1 cellular context compared by ENCODE assay signal in the genomic region with DNA sequence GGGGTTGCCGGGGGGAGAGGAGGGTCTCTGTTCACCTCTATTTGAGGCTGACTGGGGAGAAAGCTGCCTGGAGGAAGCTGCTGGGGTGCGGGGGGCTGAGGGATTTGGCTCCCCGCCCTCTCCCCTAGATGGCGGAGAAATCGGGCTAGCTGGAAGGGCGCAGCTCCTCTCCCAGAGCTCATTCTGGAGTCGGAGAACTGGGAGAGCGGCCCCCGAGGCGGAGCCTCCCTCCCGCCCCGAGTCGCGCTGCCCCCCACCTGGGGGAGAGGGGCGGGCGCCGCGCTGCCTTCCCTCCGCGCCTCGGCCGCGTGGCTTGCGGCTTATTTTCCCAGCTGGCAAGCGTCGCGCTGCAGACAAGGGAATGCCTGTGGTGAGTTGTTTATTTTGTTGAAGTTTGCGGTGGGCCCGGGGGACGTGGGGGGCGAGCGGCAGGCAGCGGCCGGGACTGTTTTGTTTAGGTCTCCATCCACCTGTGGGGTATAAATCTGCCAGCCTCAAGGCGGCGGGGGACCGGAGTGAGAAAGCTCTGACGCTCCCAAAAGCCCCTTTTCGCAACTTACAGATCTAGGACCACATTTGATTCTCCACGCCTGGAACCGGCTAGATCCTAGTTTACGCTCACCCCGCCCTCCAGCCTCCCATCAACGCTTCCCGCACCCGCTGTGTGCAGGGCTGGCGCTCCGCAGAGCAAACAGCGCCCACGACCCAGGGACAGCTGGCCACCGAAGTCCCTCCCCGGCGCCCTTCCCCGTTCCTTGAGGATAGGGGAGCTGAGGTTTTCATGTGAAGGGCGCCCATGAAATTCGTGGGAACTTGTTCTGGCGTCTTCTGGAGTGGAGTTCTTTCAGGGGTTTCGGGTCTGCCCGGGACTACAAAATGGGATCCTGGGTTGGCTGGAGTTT.
TF ChIP-seq lines count a peak whose summit lies in the region.

No MANE protein-coding gene starts in this region.

TF ChIP-seq in SK-N-SH, 30 proteins besides CTCF, POLR2A, EP300 and RAD21 (continued from another document):
- TF ChIP-seq, protein P1, sequence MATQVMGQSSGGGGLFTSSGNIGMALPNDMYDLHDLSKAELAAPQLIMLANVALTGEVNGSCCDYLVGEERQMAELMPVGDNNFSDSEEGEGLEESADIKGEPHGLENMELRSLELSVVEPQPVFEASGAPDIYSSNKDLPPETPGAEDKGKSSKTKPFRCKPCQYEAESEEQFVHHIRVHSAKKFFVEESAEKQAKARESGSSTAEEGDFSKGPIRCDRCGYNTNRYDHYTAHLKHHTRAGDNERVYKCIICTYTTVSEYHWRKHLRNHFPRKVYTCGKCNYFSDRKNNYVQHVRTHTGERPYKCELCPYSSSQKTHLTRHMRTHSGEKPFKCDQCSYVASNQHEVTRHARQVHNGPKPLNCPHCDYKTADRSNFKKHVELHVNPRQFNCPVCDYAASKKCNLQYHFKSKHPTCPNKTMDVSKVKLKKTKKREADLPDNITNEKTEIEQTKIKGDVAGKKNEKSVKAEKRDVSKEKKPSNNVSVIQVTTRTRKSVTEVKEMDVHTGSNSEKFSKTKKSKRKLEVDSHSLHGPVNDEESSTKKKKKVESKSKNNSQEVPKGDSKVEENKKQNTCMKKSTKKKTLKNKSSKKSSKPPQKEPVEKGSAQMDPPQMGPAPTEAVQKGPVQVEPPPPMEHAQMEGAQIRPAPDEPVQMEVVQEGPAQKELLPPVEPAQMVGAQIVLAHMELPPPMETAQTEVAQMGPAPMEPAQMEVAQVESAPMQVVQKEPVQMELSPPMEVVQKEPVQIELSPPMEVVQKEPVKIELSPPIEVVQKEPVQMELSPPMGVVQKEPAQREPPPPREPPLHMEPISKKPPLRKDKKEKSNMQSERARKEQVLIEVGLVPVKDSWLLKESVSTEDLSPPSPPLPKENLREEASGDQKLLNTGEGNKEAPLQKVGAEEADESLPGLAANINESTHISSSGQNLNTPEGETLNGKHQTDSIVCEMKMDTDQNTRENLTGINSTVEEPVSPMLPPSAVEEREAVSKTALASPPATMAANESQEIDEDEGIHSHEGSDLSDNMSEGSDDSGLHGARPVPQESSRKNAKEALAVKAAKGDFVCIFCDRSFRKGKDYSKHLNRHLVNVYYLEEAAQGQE (IDR thresholded peaks at IDR 0.05; ENCODE audit: low read depth, low read length): no peak
- TF ChIP-seq FOSL2 (IDR thresholded peaks at IDR 0.05; ENCODE audit: borderline replicate concordance, low read depth): no peak
- peak; percentile 44; the same call in 1 of the 2 replicates for TF ChIP-seq POLR2AphosphoS5 (IDR thresholded peaks at IDR 0.05; ENCODE audit: low read depth, low read length)
- TF ChIP-seq MXI1 (IDR thresholded peaks at IDR 0.05; ENCODE audit: low read depth, low read length): no peak
- TF ChIP-seq RFX5 (IDR thresholded peaks at IDR 0.05; ENCODE audit: low read length): no peak
- no peak for TF ChIP-seq JUND (IDR thresholded peaks at IDR 0.05)
- TF ChIP-seq YY1 (IDR thresholded peaks at IDR 0.05; ENCODE audit: low read depth): 0 out of 2 replicates have a peak, but pooled peaks have one; percentile 48
- TF ChIP-seq TAF1 (IDR thresholded peaks at IDR 0.05; ENCODE audit: borderline replicate concordance, low read depth, low read length): peak; percentile 80; the same call in 1 of the 2 replicates
- peak; percentile 21; the same call in 1 of the 2 replicates for TF ChIP-seq TCF12 (IDR thresholded peaks at IDR 0.05)
- TF ChIP-seq RCOR1 (IDR thresholded peaks at IDR 0.05; ENCODE audit: low read length): no peak
- TF ChIP-seq, protein P2, sequence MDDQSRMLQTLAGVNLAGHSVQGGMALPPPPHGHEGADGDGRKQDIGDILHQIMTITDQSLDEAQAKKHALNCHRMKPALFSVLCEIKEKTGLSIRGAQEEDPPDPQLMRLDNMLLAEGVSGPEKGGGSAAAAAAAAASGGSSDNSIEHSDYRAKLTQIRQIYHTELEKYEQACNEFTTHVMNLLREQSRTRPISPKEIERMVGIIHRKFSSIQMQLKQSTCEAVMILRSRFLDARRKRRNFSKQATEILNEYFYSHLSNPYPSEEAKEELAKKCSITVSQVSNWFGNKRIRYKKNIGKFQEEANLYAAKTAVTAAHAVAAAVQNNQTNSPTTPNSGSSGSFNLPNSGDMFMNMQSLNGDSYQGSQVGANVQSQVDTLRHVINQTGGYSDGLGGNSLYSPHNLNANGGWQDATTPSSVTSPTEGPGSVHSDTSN (IDR thresholded peaks at IDR 0.05): no peak; the same call in 1 of the 2 replicates
- peak; percentile 36; the same call in 1 of the 2 replicates for TF ChIP-seq SMC3 (IDR thresholded peaks at IDR 0.05; ENCODE audit: low read depth, low read length)
- TF ChIP-seq NFIC (IDR thresholded peaks at IDR 0.05; ENCODE audit: borderline replicate concordance): no peak
- TF ChIP-seq FOXJ3 (CRISPR knock-in tag; IDR thresholded peaks at IDR 0.05): no peak
- TF ChIP-seq CHD2 (IDR thresholded peaks at IDR 0.05; ENCODE audit: low read length, partially characterized antibody): no peak
- TF ChIP-seq, protein P3, sequence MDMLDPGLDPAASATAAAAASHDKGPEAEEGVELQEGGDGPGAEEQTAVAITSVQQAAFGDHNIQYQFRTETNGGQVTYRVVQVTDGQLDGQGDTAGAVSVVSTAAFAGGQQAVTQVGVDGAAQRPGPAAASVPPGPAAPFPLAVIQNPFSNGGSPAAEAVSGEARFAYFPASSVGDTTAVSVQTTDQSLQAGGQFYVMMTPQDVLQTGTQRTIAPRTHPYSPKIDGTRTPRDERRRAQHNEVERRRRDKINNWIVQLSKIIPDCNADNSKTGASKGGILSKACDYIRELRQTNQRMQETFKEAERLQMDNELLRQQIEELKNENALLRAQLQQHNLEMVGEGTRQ (IDR thresholded peaks at IDR 0.05; ENCODE audit: borderline replicate concordance, low read depth, low read length): no peak
- no peak for TF ChIP-seq EZH2phosphoT487 (IDR thresholded peaks at IDR 0.05; ENCODE audit: borderline replicate concordance, low read depth)
- TF ChIP-seq FOXM1 (IDR thresholded peaks at IDR 0.05; ENCODE audit: low read depth): no peak; the same call in 1 of the 2 replicates
- TF ChIP-seq ELF1 (IDR thresholded peaks at IDR 0.05): no peak
- no peak for TF ChIP-seq GATA2 (CRISPR knock-in tag; IDR thresholded peaks at IDR 0.05)
- TF ChIP-seq, protein P4, sequence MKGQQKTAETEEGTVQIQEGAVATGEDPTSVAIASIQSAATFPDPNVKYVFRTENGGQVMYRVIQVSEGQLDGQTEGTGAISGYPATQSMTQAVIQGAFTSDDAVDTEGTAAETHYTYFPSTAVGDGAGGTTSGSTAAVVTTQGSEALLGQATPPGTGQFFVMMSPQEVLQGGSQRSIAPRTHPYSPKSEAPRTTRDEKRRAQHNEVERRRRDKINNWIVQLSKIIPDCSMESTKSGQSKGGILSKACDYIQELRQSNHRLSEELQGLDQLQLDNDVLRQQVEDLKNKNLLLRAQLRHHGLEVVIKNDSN (IDR thresholded peaks at IDR 0.05; ENCODE audit: borderline replicate concordance, low read depth): 0 out of 2 replicates have a peak, but pooled peaks have one; percentile 6
- TF ChIP-seq, protein P5, sequence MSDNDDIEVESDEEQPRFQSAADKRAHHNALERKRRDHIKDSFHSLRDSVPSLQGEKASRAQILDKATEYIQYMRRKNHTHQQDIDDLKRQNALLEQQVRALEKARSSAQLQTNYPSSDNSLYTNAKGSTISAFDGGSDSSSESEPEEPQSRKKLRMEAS (IDR thresholded peaks at IDR 0.05; ENCODE audit: low read depth): peak; percentile 63; the same call in 1 of the 2 replicates
- TF ChIP-seq, protein P6, sequence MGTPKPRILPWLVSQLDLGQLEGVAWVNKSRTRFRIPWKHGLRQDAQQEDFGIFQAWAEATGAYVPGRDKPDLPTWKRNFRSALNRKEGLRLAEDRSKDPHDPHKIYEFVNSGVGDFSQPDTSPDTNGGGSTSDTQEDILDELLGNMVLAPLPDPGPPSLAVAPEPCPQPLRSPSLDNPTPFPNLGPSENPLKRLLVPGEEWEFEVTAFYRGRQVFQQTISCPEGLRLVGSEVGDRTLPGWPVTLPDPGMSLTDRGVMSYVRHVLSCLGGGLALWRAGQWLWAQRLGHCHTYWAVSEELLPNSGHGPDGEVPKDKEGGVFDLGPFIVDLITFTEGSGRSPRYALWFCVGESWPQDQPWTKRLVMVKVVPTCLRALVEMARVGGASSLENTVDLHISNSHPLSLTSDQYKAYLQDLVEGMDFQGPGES (IDR thresholded peaks at IDR 0.05; ENCODE audit: low read depth, low read length): no peak
- TF ChIP-seq MEF2A (IDR thresholded peaks at IDR 0.05; ENCODE audit: borderline replicate concordance, low read depth): no peak
- no peak for TF ChIP-seq RXRA (IDR thresholded peaks at IDR 0.05; ENCODE audit: borderline replicate concordance, low read depth)
- TF ChIP-seq GABPA (IDR thresholded peaks at IDR 0.05; ENCODE audit: low read depth): no peak
- TF ChIP-seq TEAD4 (IDR thresholded peaks at IDR 0.05; ENCODE audit: borderline replicate concordance, insufficient read depth): peak; percentile 28; the same call in 1 of the 2 replicates
- TF ChIP-seq, protein P7, sequence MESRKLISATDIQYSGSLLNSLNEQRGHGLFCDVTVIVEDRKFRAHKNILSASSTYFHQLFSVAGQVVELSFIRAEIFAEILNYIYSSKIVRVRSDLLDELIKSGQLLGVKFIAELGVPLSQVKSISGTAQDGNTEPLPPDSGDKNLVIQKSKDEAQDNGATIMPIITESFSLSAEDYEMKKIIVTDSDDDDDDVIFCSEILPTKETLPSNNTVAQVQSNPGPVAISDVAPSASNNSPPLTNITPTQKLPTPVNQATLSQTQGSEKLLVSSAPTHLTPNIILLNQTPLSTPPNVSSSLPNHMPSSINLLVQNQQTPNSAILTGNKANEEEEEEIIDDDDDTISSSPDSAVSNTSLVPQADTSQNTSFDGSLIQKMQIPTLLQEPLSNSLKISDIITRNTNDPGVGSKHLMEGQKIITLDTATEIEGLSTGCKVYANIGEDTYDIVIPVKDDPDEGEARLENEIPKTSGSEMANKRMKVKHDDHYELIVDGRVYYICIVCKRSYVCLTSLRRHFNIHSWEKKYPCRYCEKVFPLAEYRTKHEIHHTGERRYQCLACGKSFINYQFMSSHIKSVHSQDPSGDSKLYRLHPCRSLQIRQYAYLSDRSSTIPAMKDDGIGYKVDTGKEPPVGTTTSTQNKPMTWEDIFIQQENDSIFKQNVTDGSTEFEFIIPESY (IDR thresholded peaks at IDR 0.05; ENCODE audit: borderline replicate concordance, low read depth): no peak
TF ChIP-seq in SK-N-SH: peak in this region for 8.
